Comparison of ENCODE assay signal across 7 cellular contexts in the genomic region with DNA sequence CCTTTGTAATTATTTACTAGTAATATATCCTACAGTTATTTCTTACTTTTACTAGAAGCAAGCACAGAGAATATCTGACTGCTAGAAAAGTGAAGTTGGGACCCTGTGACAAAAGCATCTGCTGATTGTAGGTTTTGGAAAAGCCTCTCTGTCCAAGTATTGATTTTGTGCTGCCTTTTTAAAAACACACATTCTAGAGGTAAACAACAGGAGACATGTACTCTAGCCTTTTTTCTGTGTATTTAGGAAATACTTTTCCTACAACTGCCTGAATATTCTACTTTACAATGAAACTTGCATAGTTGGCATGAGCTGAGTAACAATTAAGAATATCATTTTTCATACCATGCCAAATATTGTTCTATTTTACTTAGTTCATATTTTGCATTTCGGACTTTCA.
"Had no signal": no experiment of that assay in that cellular context is flagged by ENCODE, and none has a peak within 500 bp of the region (broad histone marks: within the 10 kb centered on the region; RNA-seq: fewer than 3 reads in every experiment).

No MANE protein-coding gene starts in this region.

- DNase-seq: IMR-90, KBM-7, KG1 had no signal

- H3K4me3 ChIP-seq: K562 had no signal

- FAIRE-seq: HTR-8/SVneo, K562 had no signal

- H3K4me2 ChIP-seq: KMS-11 had no signal

- H3K9ac ChIP-seq: KMS-11 had no signal

- H3K27ac ChIP-seq: HL-60, KMS-11 had no signal

- ATAC-seq: K562 had no signal
